Comparison of ENCODE assay signal across 13 cellular contexts in genomic region chr12:123382684-123383083, GRCh38. TPM values are rescaled to one million over a fixed set of nuclear protein-coding genes. Genes with fewer than 3 reads are reported as not detected.
DNase-seq lines count a peak whose midpoint lies in the region; ATAC-seq, FAIRE-seq and TF ChIP-seq lines count a peak whose summit lies in the region.
"Had no signal": no experiment of that assay in that cellular context is flagged by ENCODE, and none has a peak within 500 bp of the region (broad histone marks: within the 10 kb centered on the region; RNA-seq: fewer than 3 reads in every experiment).

No MANE protein-coding gene starts in this region.

- TF ChIP-seq POLR2A in HepG2 (IDR thresholded peaks at IDR 0.05; ENCODE audit: insufficient read depth in 1 of 2, low read depth in 2 of 2, low read length in 2 of 2) (no peak), right lobe of liver (IDR thresholded peaks at IDR 0.05) (no peak)

- intact Hi-C loops in HepG2 (cut with micrococcal nuclease; ENCODE audit: unreplicated experiment) (loop anchor here (1.0 to 2.0 kb wide), 2 partner anchors 17 to 36 kb away; no protein-coding TSS in a partner anchor), right lobe of liver (cut with DNase I) (no loop called here), left cardiac atrium (cut with DNase I) (no loop called here)
- intact Hi-C loops in activated CD4-positive, alpha-beta memory T cell treated with anti-CD3 and anti-CD28 coated beads for 36 hours (cut with micrococcal nuclease) = loop anchor here (1.0 to 5.0 kb wide), 3 partner anchors 17 to 150 kb away; partner anchors contain the start of genes MPHOSPH9 and MTRFR

- no peaks in the 10 kb centered on the region for H4K20me1 ChIP-seq in HepG2 (ENCODE audit: insufficient read depth, low read length)

- WGBS in HepG2 (ENCODE audit: low lambda C conversion rate) = 28% methylated on average over 12 of the region's 14 CpGs
- WGBS in right lobe of liver (ENCODE audit: insufficient coverage, low coverage, low lambda C conversion rate, missing lambda C conversion rate) = 79% methylated on average over 5 of the region's 14 CpGs

- peak overlapping the region; percentile 19 for H3K9ac ChIP-seq in HepG2 (ENCODE audit: insufficient read depth, low read depth, low read length)

- no peak for TF ChIP-seq EP300 in HepG2 (IDR thresholded peaks at IDR 0.05; ENCODE audit: low read depth in 2 of 2, low read length in 2 of 2)
- TF ChIP-seq EP300 in HepG2 (CRISPR knock-in tag; IDR thresholded peaks at IDR 0.05; ENCODE audit: borderline replicate concordance) = no peak

- CTCF ChIA-PET in HepG2 (lab: Yijun Ruan, JAX; ENCODE audit: low intra/inter-chr PET ratio, low total read pairs) = no interaction called here
- CTCF ChIA-PET in activated CD4-positive, alpha-beta memory T cell treated with anti-CD3 and anti-CD28 coated beads for 36 hours (lab: Charles Lee) = interaction anchor here (1.6 to 2.4 kb wide), 2 partner anchors 17 to 19 kb away, joined by 4 to 28 read pairs; partner anchors contain the start of gene SBNO1

- FAIRE-seq in HepG2 (lab: Jason Lieb, UNC) = no peak

- TF ChIP-seq CTCF in HepG2 (CRISPR knock-in tag; IDR thresholded peaks at IDR 0.05) (no peak), right lobe of liver (IDR thresholded peaks at IDR 0.05) (no peak)

- BruUV-seq in HepG2 (replicated peaks; lab: Mats Ljungman, UMichigan) = no TSS peak

- peaks cover 13% of the 10 kb centered on the region for H3K4me1 Mint-ChIP-seq in activated CD4-positive, alpha-beta memory T cell treated with anti-CD3 and anti-CD28 coated beads for 36 hours (ENCODE audit: low read depth)
- H3K4me1 Mint-ChIP-seq in memory B cell = peaks cover 8% of the 10 kb centered on the region

- H3K4me1 ChIP-seq in HepG2 (ENCODE audit: insufficient read depth, low read length) (peaks cover 46% of the 10 kb centered on the region), right lobe of liver (peaks cover 0 to 14% (median 5%) of the 10 kb centered on the region in 4 donors)
- H3K4me1 ChIP-seq: BE2C had no signal

- peaks cover 9% of the 10 kb centered on the region for H3K79me2 ChIP-seq in HepG2 (ENCODE audit: insufficient read depth, low read length)

- TF ChIP-seq RAD21 in HepG2 (CRISPR knock-in tag; IDR thresholded peaks at IDR 0.05) = no peak

- peak overlapping the region; percentile 75 for H3K4me2 ChIP-seq in HepG2 (ENCODE audit: low read depth, low read length)

- H3K27ac Mint-ChIP-seq in activated CD4-positive, alpha-beta memory T cell treated with anti-CD3 and anti-CD28 coated beads for 36 hours = no peak overlapping the region
- H3K27ac Mint-ChIP-seq in memory B cell = peak overlapping the region; percentile 28

- H3K27me3 ChIP-seq in HepG2 (ENCODE audit: control insufficient read depth in 1 of 2, insufficient read depth in 2 of 2, low read length in 2 of 2) (no peaks in the 10 kb centered on the region), right lobe of liver (no peaks in the 10 kb centered on the region)
- H3K27me3 ChIP-seq: BE2C, body of pancreas had no signal

- H3K4me3 Mint-ChIP-seq in activated CD4-positive, alpha-beta memory T cell treated with anti-CD3 and anti-CD28 coated beads for 36 hours = peak overlapping the region; percentile 63
- peak overlapping the region; percentile 67 for H3K4me3 Mint-ChIP-seq in memory B cell

- H3K27ac ChIP-seq in HepG2 (ENCODE audit: extremely low read length, insufficient read depth, low read length) (peak overlapping the region; percentile 85), right lobe of liver (no peak overlapping the region)

- H3K9me3 Mint-ChIP-seq in activated CD4-positive, alpha-beta memory T cell treated with anti-CD3 and anti-CD28 coated beads for 36 hours = no peaks in the 10 kb centered on the region
- no peaks in the 10 kb centered on the region for H3K9me3 Mint-ChIP-seq in memory B cell

- no peak for ATAC-seq in HepG2
- ATAC-seq in right lobe of liver = no peak
- ATAC-seq in memory B cell (ENCODE audit: low read depth) = no peak
- ATAC-seq in GM19351 (IDR thresholded peaks at IDR 0.05; ENCODE audit: unreplicated experiment) = no peak
- ATAC-seq in left cardiac atrium = no peak
- no peak for ATAC-seq in GM18868 (IDR thresholded peaks at IDR 0.05; ENCODE audit: unreplicated experiment)

- DNase-seq in HepG2 (ENCODE audit: low spot score) (no peak), right lobe of liver (no peak), memory B cell (ENCODE audit: low spot score in 2 of 2) (no peak), left cardiac atrium (no peak)
- no peak for DNase-seq in activated CD4-positive, alpha-beta memory T cell treated with anti-CD3 and anti-CD28 coated beads for 36 hours
- DNase-seq in stimulated activated CD4-positive, alpha-beta T cell treated with anti-CD3 and anti-CD28 coated beads, Interleukin-2, amount 100 ng/mL, for 24 hours = no peak
- DNase-seq: BE2C; body of pancreas; effector CD4-positive, alpha-beta T cell; GF-D8; T-helper 1 cell had no signal

- H3K36me3 ChIP-seq in HepG2 (replicated peaks in 1 of 2; ENCODE audit: control insufficient read depth in 1 of 2, insufficient read depth in 2 of 2, low read length in 2 of 2) (no peaks in the 10 kb centered on the region), right lobe of liver (no peaks in the 10 kb centered on the region)
- H3K36me3 ChIP-seq: BE2C had no signal

- POLR2A ChIA-PET in HepG2 (lab: Yijun Ruan, JAX) = interaction anchor here (1.4 to 4.6 kb wide), 5 partner anchors 18 to 213 kb away, joined by 4 to 121 read pairs (median 4); partner anchors contain the start of genes RILPL2 and SBNO1
- POLR2A ChIA-PET in activated CD4-positive, alpha-beta memory T cell treated with anti-CD3 and anti-CD28 coated beads for 36 hours (lab: Charles Lee) = interaction anchor here (2.1 kb wide), 1 partner anchor 17 kb away, joined by 28 read pairs; no protein-coding TSS in a partner anchor

- in situ Hi-C loops in HepG2 (cut with HindIII; ENCODE audit: extremely low pct_ligation_motif_present, low pct_unique_long_range_greater_than_20kb) = no loop called here

- H3K4me3 ChIP-seq in HepG2 (replicated peaks in 1 of 3; ENCODE audit: insufficient read depth in 1 of 3, low read depth in 2 of 3, low read length in 3 of 3) = peak overlapping the region; percentile 66 to 73 (median 68)
- H3K4me3 ChIP-seq in right lobe of liver = peak overlapping the region in 1 of 3 donors; percentile 75

- H3K9me3 ChIP-seq in HepG2 (ENCODE audit: low read length) (no peaks in the 10 kb centered on the region), right lobe of liver (no peaks in the 10 kb centered on the region)
- H3K9me3 ChIP-seq: BE2C, body of pancreas had no signal

- no peaks in the 10 kb centered on the region for H3K27me3 Mint-ChIP-seq in activated CD4-positive, alpha-beta memory T cell treated with anti-CD3 and anti-CD28 coated beads for 36 hours
- H3K27me3 Mint-ChIP-seq in memory B cell = no peaks in the 10 kb centered on the region

- no peaks in the 10 kb centered on the region for H3K36me3 Mint-ChIP-seq in activated CD4-positive, alpha-beta memory T cell treated with anti-CD3 and anti-CD28 coated beads for 36 hours
- no peaks in the 10 kb centered on the region for H3K36me3 Mint-ChIP-seq in memory B cell

- H2AFZ ChIP-seq in HepG2 (ENCODE audit: low read length) = no peak overlapping the region

RNA-seq across cellular contexts. Expression of gene KMT5A, which starts 1.2 kb away (rescaled TPM):
- total RNA-seq in HepG2 (2016; rRNA removed; fragmentation: Illumina TruSeq; extraction: Trizol) (22.5 and 26.5 TPM in 2 replicates), right lobe of liver (10 to 100 TPM; 13.1 to 17.6 (median 13.7) TPM), left cardiac atrium (10 to 100 TPM; 17.6 to 22.9 TPM)
- total RNA-seq in HepG2 (2016; cell fraction: cytosol; rRNA removed; fragmentation: Illumina TruSeq; extraction: Trizol; ENCODE audit: low read depth) = 13.8 and 16.3 TPM in 2 replicates
- 16.0 and 25.9 TPM in 2 replicates for total RNA-seq in HepG2 (2016; cell fraction: insoluble cytoplasmic fraction; rRNA removed; fragmentation: Illumina TruSeq; extraction: Trizol)
- total RNA-seq in HepG2 (2016; cell fraction: membrane; rRNA removed; fragmentation: Illumina TruSeq; extraction: Trizol) = 31.1 and 32.8 TPM in 2 replicates
- 17.0 and 22.2 TPM in 2 replicates for total RNA-seq in HepG2 (2016; cell fraction: nucleus; rRNA removed; fragmentation: Illumina TruSeq; extraction: Trizol)
- polyA plus RNA-seq in HepG2 (2011; rRNA removed) = 12.4 and 14.0 TPM in 2 replicates
- 10.2 and 11.2 TPM in 2 replicates for polyA plus RNA-seq in HepG2 (2011; cell fraction: cytosol; rRNA removed)
- polyA plus RNA-seq in HepG2 (2011; cell fraction: nucleus; rRNA removed) = 22.9 and 26.6 TPM in 2 replicates
- polyA plus RNA-seq in HepG2 (2012) = 13.4 and 18.1 TPM in 2 replicates
- 16.7 and 20.1 TPM in 2 replicates for polyA plus RNA-seq in HepG2 (2016; cell fraction: cytosol; fragmentation: Illumina TruSeq; extraction: Trizol; ENCODE audit: low read depth)
- polyA plus RNA-seq in HepG2 (2016; cell fraction: insoluble cytoplasmic fraction; fragmentation: Illumina TruSeq; extraction: Trizol; ENCODE audit: low read depth) = 22.9 and 33.7 TPM in 2 replicates
- polyA plus RNA-seq in HepG2 (2016; cell fraction: membrane; fragmentation: Illumina TruSeq; extraction: Trizol; ENCODE audit: low read depth) = 35.7 and 39.3 TPM in 2 replicates
- 49.9 and 50.4 TPM in 2 replicates for polyA plus RNA-seq in HepG2 (2016; cell fraction: nucleus; fragmentation: Illumina TruSeq; extraction: Trizol; ENCODE audit: insufficient read depth, low read depth)
- polyA minus RNA-seq in HepG2 (2011; rRNA and poly(A)+ RNA removed; ENCODE audit: low replicate concordance) = 6.8 and 27.9 TPM in 2 replicates
- polyA minus RNA-seq in HepG2 (2011; cell fraction: cytosol; rRNA and poly(A)+ RNA removed) = 7.7 and 7.9 TPM in 2 replicates
- 14.9 and 17.4 TPM in 2 replicates for polyA minus RNA-seq in HepG2 (2011; cell fraction: nucleus; rRNA and poly(A)+ RNA removed)
- total RNA-seq in activated CD4-positive, alpha-beta memory T cell treated with anti-CD3 and anti-CD28 coated beads for 36 hours = 10 to 100 TPM; 59.9 to 62.0 TPM

RNA-seq across cellular contexts. Expression of gene SBNO1, which starts 18.0 kb away (rescaled TPM):
- total RNA-seq in HepG2 (2016; rRNA removed; fragmentation: Illumina TruSeq; extraction: Trizol) (40.2 and 69.6 TPM in 2 replicates), right lobe of liver (10 to 100 TPM; 11.5 to 15.7 (median 13.2) TPM), left cardiac atrium (10 to 100 TPM; 25.9 to 26.1 TPM)
- total RNA-seq in HepG2 (2016; cell fraction: cytosol; rRNA removed; fragmentation: Illumina TruSeq; extraction: Trizol; ENCODE audit: low read depth) = 5.9 and 8.0 TPM in 2 replicates
- total RNA-seq in HepG2 (2016; cell fraction: insoluble cytoplasmic fraction; rRNA removed; fragmentation: Illumina TruSeq; extraction: Trizol) = 38.7 and 67.2 TPM in 2 replicates
- 14.1 and 16.7 TPM in 2 replicates for total RNA-seq in HepG2 (2016; cell fraction: membrane; rRNA removed; fragmentation: Illumina TruSeq; extraction: Trizol)
- total RNA-seq in HepG2 (2016; cell fraction: nucleus; rRNA removed; fragmentation: Illumina TruSeq; extraction: Trizol) = 29.6 and 33.9 TPM in 2 replicates
- polyA plus RNA-seq in HepG2 (2011; rRNA removed) = 8.7 and 10.9 TPM in 2 replicates
- 4.5 and 6.6 TPM in 2 replicates for polyA plus RNA-seq in HepG2 (2011; cell fraction: cytosol; rRNA removed)
- 7.7 and 8.7 TPM in 2 replicates for polyA plus RNA-seq in HepG2 (2011; cell fraction: nucleus; rRNA removed)
- polyA plus RNA-seq in HepG2 (2012) = 12.0 and 12.8 TPM in 2 replicates
- polyA plus RNA-seq in HepG2 (2016; cell fraction: cytosol; fragmentation: Illumina TruSeq; extraction: Trizol; ENCODE audit: low read depth) = 0.65 and 0.78 TPM in 2 replicates
- polyA plus RNA-seq in HepG2 (2016; cell fraction: insoluble cytoplasmic fraction; fragmentation: Illumina TruSeq; extraction: Trizol; ENCODE audit: low read depth) = 22.2 and 22.3 TPM in 2 replicates
- 2.0 and 2.5 TPM in 2 replicates for polyA plus RNA-seq in HepG2 (2016; cell fraction: membrane; fragmentation: Illumina TruSeq; extraction: Trizol; ENCODE audit: low read depth)
- 20.8 and 22.6 TPM in 2 replicates for polyA plus RNA-seq in HepG2 (2016; cell fraction: nucleus; fragmentation: Illumina TruSeq; extraction: Trizol; ENCODE audit: insufficient read depth, low read depth)
- 14.7 and 18.6 TPM in 2 replicates for polyA minus RNA-seq in HepG2 (2011; rRNA and poly(A)+ RNA removed; ENCODE audit: low replicate concordance)
- polyA minus RNA-seq in HepG2 (2011; cell fraction: cytosol; rRNA and poly(A)+ RNA removed) = 20.0 and 21.5 TPM in 2 replicates
- 22.9 and 23.6 TPM in 2 replicates for polyA minus RNA-seq in HepG2 (2011; cell fraction: nucleus; rRNA and poly(A)+ RNA removed)
- total RNA-seq in activated CD4-positive, alpha-beta memory T cell treated with anti-CD3 and anti-CD28 coated beads for 36 hours = 10 to 100 TPM; 49.9 to 50.6 TPM

RNA-seq across cellular contexts. Expression of gene RILPL2, which starts 53.8 kb away (rescaled TPM):
- 8.1 and 9.1 TPM in 2 replicates for total RNA-seq in HepG2 (2016; rRNA removed; fragmentation: Illumina TruSeq; extraction: Trizol)
- 2.4 and 2.8 TPM in 2 replicates for total RNA-seq in HepG2 (2016; cell fraction: cytosol; rRNA removed; fragmentation: Illumina TruSeq; extraction: Trizol; ENCODE audit: low read depth)
- 7.8 and 8.7 TPM in 2 replicates for total RNA-seq in HepG2 (2016; cell fraction: insoluble cytoplasmic fraction; rRNA removed; fragmentation: Illumina TruSeq; extraction: Trizol)
- total RNA-seq in HepG2 (2016; cell fraction: membrane; rRNA removed; fragmentation: Illumina TruSeq; extraction: Trizol) = 8.4 and 9.7 TPM in 2 replicates
- 2.3 and 3.4 TPM in 2 replicates for total RNA-seq in HepG2 (2016; cell fraction: nucleus; rRNA removed; fragmentation: Illumina TruSeq; extraction: Trizol)
- 2.5 and 2.7 TPM in 2 replicates for polyA plus RNA-seq in HepG2 (2011; rRNA removed)
- polyA plus RNA-seq in HepG2 (2011; cell fraction: cytosol; rRNA removed) = 2.2 and 2.3 TPM in 2 replicates
- polyA plus RNA-seq in HepG2 (2011; cell fraction: nucleus; rRNA removed) = 0.81 and 0.84 TPM in 2 replicates
- 2.4 and 2.8 TPM in 2 replicates for polyA plus RNA-seq in HepG2 (2012)
- 3.3 and 3.6 TPM in 2 replicates for polyA plus RNA-seq in HepG2 (2016; cell fraction: cytosol; fragmentation: Illumina TruSeq; extraction: Trizol; ENCODE audit: low read depth)
- polyA plus RNA-seq in HepG2 (2016; cell fraction: insoluble cytoplasmic fraction; fragmentation: Illumina TruSeq; extraction: Trizol; ENCODE audit: low read depth) = 11.4 and 12.2 TPM in 2 replicates
- 9.2 and 9.9 TPM in 2 replicates for polyA plus RNA-seq in HepG2 (2016; cell fraction: membrane; fragmentation: Illumina TruSeq; extraction: Trizol; ENCODE audit: low read depth)
- 5.3 and 6.0 TPM in 2 replicates for polyA plus RNA-seq in HepG2 (2016; cell fraction: nucleus; fragmentation: Illumina TruSeq; extraction: Trizol; ENCODE audit: insufficient read depth, low read depth)
- polyA minus RNA-seq in HepG2 (2011; rRNA and poly(A)+ RNA removed; ENCODE audit: low replicate concordance) = 1.0 and 1.6 TPM in 2 replicates
- polyA minus RNA-seq in HepG2 (2011; cell fraction: cytosol; rRNA and poly(A)+ RNA removed) = 0.88 and 1.4 TPM in 2 replicates
- 0.77 and 0.99 TPM in 2 replicates for polyA minus RNA-seq in HepG2 (2011; cell fraction: nucleus; rRNA and poly(A)+ RNA removed)
- total RNA-seq in right lobe of liver = 1 to 10 TPM; 1.6 to 2.7 (median 1.8) TPM
- 10 to 100 TPM; 15.4 to 16.6 TPM for total RNA-seq in activated CD4-positive, alpha-beta memory T cell treated with anti-CD3 and anti-CD28 coated beads for 36 hours
- 1 to 10 TPM; 3.1 to 3.7 TPM for total RNA-seq in left cardiac atrium

Comparison
In these comparisons a context has a peak if more than half of its experiments do, and no peak if none do; other contexts are left out.
1. intact Hi-C loops: an anchor here in HepG2 (1.0 to 2.0 kb wide) and activated CD4-positive, alpha-beta memory T cell treated with anti-CD3 and anti-CD28 coated beads for 36 hours (1.0 to 5.0 kb wide); none called in right lobe of liver and left cardiac atrium.